ENCODE assay signal across 8 cellular contexts in the genomic region with DNA sequence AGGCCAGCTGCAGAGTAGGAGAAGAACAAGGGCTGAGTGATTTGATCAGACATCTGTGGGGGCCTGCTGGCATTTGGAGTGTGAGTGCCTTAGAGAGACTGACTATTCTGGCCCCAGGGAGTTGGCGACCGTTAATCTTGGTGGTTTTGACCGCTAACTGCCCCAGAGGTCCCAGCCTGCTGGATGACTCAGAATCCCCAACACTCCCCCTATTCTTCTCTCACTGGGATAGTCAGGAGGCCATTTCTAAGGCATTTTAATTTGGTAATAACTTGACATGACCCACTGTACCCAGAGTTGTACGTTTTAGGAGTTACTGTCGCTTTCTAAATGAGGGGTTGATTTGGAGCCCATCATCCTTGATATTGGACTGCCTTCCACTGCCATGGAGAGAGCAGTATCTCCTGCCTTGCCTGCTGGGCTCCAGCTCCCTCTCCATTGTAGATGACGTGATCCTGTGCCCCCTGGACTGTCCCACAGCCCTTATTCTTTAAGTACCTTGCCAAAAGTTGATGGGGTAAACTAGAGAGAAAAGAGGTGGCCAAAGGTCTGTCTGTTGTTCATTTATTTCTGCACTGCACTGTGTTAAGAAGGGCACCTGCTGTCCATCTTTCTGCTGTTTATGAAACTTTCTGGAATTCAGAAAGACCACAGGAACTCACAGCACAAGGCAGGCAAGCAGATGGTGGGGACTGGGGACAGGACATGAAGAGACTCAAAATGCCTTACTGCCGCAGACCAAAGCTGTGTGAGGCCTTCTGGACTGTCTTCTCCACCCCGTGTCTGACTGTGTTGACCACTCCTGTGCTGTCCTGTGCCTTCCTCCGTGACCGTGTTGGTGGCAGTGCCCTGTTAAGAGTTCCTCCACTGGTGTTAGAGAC.
DNase-seq lines count a peak whose midpoint lies in the region; ATAC-seq and TF ChIP-seq lines count a peak whose summit lies in the region.

No MANE protein-coding gene starts in this region.

- intact Hi-C loops in PC-3 (cut with micrococcal nuclease) (loop anchor here (2.0 to 5.0 kb wide), 2 partner anchors 42 to 53 kb away; no protein-coding TSS in a partner anchor), psoas muscle (cut with DNase I) (loop anchor here in 1 of 2 donors (5.0 kb wide), 1 partner anchor 97 kb away; the partner anchor contains the start of gene ARTN)

- WGBS in psoas muscle, 3 donors = 81 to 85% (median 84%) methylated on average over 10 of the region's 10 CpGs

- no TSS peak for BruUV-seq in PC-3 (replicated peaks; lab: Mats Ljungman, UMichigan)

- H3F3A ChIP-seq in PC-3 (ENCODE audit: low read length, unreplicated experiment) = peaks cover 4% of the 10 kb centered on the region

- no peaks in the 10 kb centered on the region for H3K27me3 ChIP-seq in PC-3 (ENCODE audit: low read length)
- no peaks in the 10 kb centered on the region for H3K27me3 ChIP-seq in duodenal mucosa (ENCODE audit: control insufficient read depth in 1 of 2, insufficient read depth in 2 of 2, low read length in 2 of 2)
- H3K27me3 ChIP-seq in psoas muscle (ENCODE audit: insufficient read depth in 3 of 3, low read length in 2 of 3) = no peaks in the 10 kb centered on the region

- H2AFZ ChIP-seq in PC-3 (ENCODE audit: low read length) = no peak overlapping the region

- H3K36me3 ChIP-seq in PC-3 (ENCODE audit: low read depth, low read length) = no peaks in the 10 kb centered on the region
- no peaks in the 10 kb centered on the region for H3K36me3 ChIP-seq in duodenal mucosa (ENCODE audit: control insufficient read depth in 1 of 2, insufficient read depth in 2 of 2, low read length in 2 of 2)
- peaks cover 0 to 18% of the 10 kb centered on the region in 2 donors for H3K36me3 ChIP-seq in psoas muscle (ENCODE audit: insufficient read depth in 1 of 2, low read depth in 1 of 2)

- peak; percentile 30 for ATAC-seq in GM21447 (IDR thresholded peaks at IDR 0.05; ENCODE audit: unreplicated experiment)
- peak; percentile 78 for ATAC-seq in PC-3
- ATAC-seq in psoas muscle = peak in 3 of 4 donors; percentile 35 to 44 (median 41)
- ATAC-seq in HG03045 (IDR thresholded peaks at IDR 0.05; ENCODE audit: unreplicated experiment) = no peak
- ATAC-seq in GM21723 (IDR thresholded peaks at IDR 0.05; ENCODE audit: unreplicated experiment) = no peak

- DNase-seq in PC-3 = peak; percentile 95
- peak in 1 of 2 donors; percentile 21 for DNase-seq in psoas muscle
- no peak for DNase-seq in activated CD8-positive, alpha-beta memory T cell treated with anti-CD3 and anti-CD28 coated beads, Interleukin-2, amount 50 U/mL, for 48 hours
- no peak for DNase-seq in activated T-cell treated with anti-CD3 and anti-CD28 coated beads, Interleukin-2, amount 50 U/mL, for 1 hour

- H3K27ac ChIP-seq in PC-3 (ENCODE audit: low read length) (peak overlapping the region; percentile 97), duodenal mucosa (ENCODE audit: low read depth, low read length) (peak overlapping the region; percentile 30), psoas muscle (peak overlapping the region; percentile 52)

- CTCF ChIA-PET in PC-3 (lab: Charles Lee) = no interaction called here

- H4K20me1 ChIP-seq in PC-3 (ENCODE audit: low read length) = no peaks in the 10 kb centered on the region

- H3K4me2 ChIP-seq in PC-3 (ENCODE audit: low read length) = peak overlapping the region; percentile 72

- H3K79me2 ChIP-seq in PC-3 (ENCODE audit: low read length) = no peaks in the 10 kb centered on the region

- H3K9me3 ChIP-seq in PC-3 (ENCODE audit: low read length) = no peaks in the 10 kb centered on the region
- no peaks in the 10 kb centered on the region for H3K9me3 ChIP-seq in duodenal mucosa (ENCODE audit: control insufficient read depth in 1 of 2, low read length in 2 of 2)
- H3K9me3 ChIP-seq in psoas muscle = no peaks in the 10 kb centered on the region

- H3K4me1 ChIP-seq in PC-3 (ENCODE audit: insufficient read depth, low read length) (peaks cover 69% of the 10 kb centered on the region), duodenal mucosa (ENCODE audit: control insufficient read depth in 1 of 2, insufficient read depth in 2 of 2, low read length in 2 of 2) (peaks cover 26 to 31% of the 10 kb centered on the region in 2 donors), psoas muscle (peaks cover 10% of the 10 kb centered on the region)

- TF ChIP-seq CTCF in PC-3 (conservative IDR thresholded peaks at IDR 0.05; ENCODE audit: low read depth, low read length) = no peak
- TF ChIP-seq CTCF in psoas muscle (IDR thresholded peaks at IDR 0.05) = no peak

- H3K9ac ChIP-seq in PC-3 (ENCODE audit: low read length) = peak overlapping the region; percentile 71
- H3K9ac ChIP-seq in duodenal mucosa (ENCODE audit: low read depth in 1 of 2, low read length in 2 of 2) = no peak overlapping the region

- POLR2A ChIA-PET in PC-3 (lab: Charles Lee; ENCODE audit: unreplicated experiment) = no interaction called here

- H3K4me3 ChIP-seq in PC-3 (ENCODE audit: low read length) = peak overlapping the region; percentile 29; the same call in 1 of the 2 replicates
- H3K4me3 ChIP-seq in duodenal mucosa (ENCODE audit: low read depth in 1 of 2, low read length in 2 of 2) = no peak overlapping the region
- no peak overlapping the region for H3K4me3 ChIP-seq in psoas muscle

- no peaks in the 10 kb centered on the region for H3K9me2 ChIP-seq in PC-3 (replicated peaks; ENCODE audit: low read length)

Comparison
In these comparisons a context has a peak if more than half of its experiments do, and no peak if none do; other contexts are left out.
1. ATAC-seq: peak in GM21447 (single experiment), PC-3 (single experiment) and psoas muscle (3 of 4); none in HG03045 (single experiment) and GM21723 (single experiment).
2. H3K27ac ChIP-seq: peak in every context shown above with its lines; median percentile 97 in PC-3; 52 in psoas muscle; 30 in duodenal mucosa.